ENCODE assay signal across 32 cellular contexts in the genomic region with DNA sequence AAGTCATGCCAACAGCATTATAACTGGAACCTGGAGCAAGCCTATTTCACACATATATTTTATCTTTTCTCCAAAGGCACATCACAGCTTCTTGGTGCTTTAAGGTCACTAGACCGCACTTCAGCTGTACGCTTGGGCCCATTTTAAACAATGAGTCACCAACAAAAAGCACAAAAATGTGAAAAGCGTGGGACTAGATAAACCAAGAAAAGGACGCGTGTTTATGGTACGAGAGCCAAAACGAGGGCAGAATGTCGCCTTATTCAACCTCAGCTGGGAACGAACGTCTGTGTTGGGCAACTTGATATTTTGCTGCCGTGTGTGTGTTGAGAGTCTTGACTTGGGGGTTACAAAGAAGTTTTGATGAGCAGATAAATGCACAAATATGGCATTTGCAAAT. TPM values are rescaled to one million over a fixed set of nuclear protein-coding genes. Genes with fewer than 3 reads are reported as not detected.
DNase-seq lines count a peak whose midpoint lies in the region; ATAC-seq lines count a peak whose summit lies in the region.
"Had no signal": no experiment of that assay in that cellular context is flagged by ENCODE, and none has a peak within 500 bp of the region (broad histone marks: within the 10 kb centered on the region; RNA-seq: fewer than 3 reads in every experiment).

No MANE protein-coding gene starts in this region.

- H3K4me1 Mint-ChIP-seq in effector memory CD8-positive, alpha-beta T cell (ENCODE audit: low read depth in 2 of 2), result peaks cover 6% of the 10 kb centered on the region in 2 donors
- H3K4me1 Mint-ChIP-seq: activated naive CD8-positive, alpha-beta T cell treated with anti-CD3 and anti-CD28 coated beads, Interleukin-2, amount 10 ng/mL, durations not matched to agents 7 days and 5 days; mesothelial cell of epicardium had no signal

- peaks cover 10 to 14% of the 10 kb centered on the region in 2 donors for H3K27me3 Mint-ChIP-seq in effector memory CD8-positive, alpha-beta T cell

- H3K4me3 Mint-ChIP-seq in effector memory CD8-positive, alpha-beta T cell, result no peak overlapping the region
- H3K4me3 Mint-ChIP-seq: activated CD8-positive, alpha-beta T cell treated with anti-CD3 and anti-CD28 coated beads for 36 hours; activated naive CD8-positive, alpha-beta T cell treated with anti-CD3 and anti-CD28 coated beads, Interleukin-2, amount 10 ng/mL, durations not matched to agents 7 days and 5 days; CD4-positive, alpha-beta memory T cell; immature natural killer cell; mesothelial cell of epicardium; natural killer cell; T-cell had no signal

- H3K27ac Mint-ChIP-seq in effector memory CD8-positive, alpha-beta T cell, result peak overlapping the region; percentile 33 to 44
- H3K27ac Mint-ChIP-seq: activated CD8-positive, alpha-beta T cell treated with anti-CD3 and anti-CD28 coated beads for 36 hours; activated naive CD8-positive, alpha-beta T cell treated with anti-CD3 and anti-CD28 coated beads, Interleukin-2, amount 10 ng/mL, durations not matched to agents 7 days and 5 days; CD4-positive, alpha-beta memory T cell; immature natural killer cell; mesothelial cell of epicardium; natural killer cell; T-cell had no signal

- H3K9me3 ChIP-seq in SJSA1 (replicated peaks), result no peaks in the 10 kb centered on the region
- H3K9me3 ChIP-seq: left lung, pancreas, right atrium auricular region, thyroid gland had no signal

- peaks cover 25% of the 10 kb centered on the region for H3K4me1 ChIP-seq in SJSA1 (replicated peaks)
- H3K4me1 ChIP-seq: foreskin keratinocyte, left lung, pancreas, right atrium auricular region, thyroid gland had no signal

- H3K4me3 ChIP-seq in SJSA1, result no peak overlapping the region
- H3K4me3 ChIP-seq: left lung, pancreas, right atrium auricular region, thyroid gland had no signal

- H3K36me3 ChIP-seq in SJSA1, result peaks cover 36% of the 10 kb centered on the region

- H3K27ac ChIP-seq in SJSA1, result peak overlapping the region; percentile 58; the same call in 1 of the 2 replicates
- H3K27ac ChIP-seq: foreskin keratinocyte, left lung, pancreas, right atrium auricular region, thyroid gland had no signal

- H3K27me3 ChIP-seq in SJSA1 (replicated peaks), result no peaks in the 10 kb centered on the region
- H3K27me3 ChIP-seq: foreskin keratinocyte, left lung, pancreas, right atrium auricular region, thyroid gland had no signal

- H3K9me3 Mint-ChIP-seq in effector memory CD8-positive, alpha-beta T cell, result no peaks in the 10 kb centered on the region
- H3K9me3 Mint-ChIP-seq: activated CD8-positive, alpha-beta T cell treated with anti-CD3 and anti-CD28 coated beads for 36 hours; activated naive CD8-positive, alpha-beta T cell treated with anti-CD3 and anti-CD28 coated beads, Interleukin-2, amount 10 ng/mL, durations not matched to agents 7 days and 5 days; CD4-positive, alpha-beta memory T cell; immature natural killer cell; mesothelial cell of epicardium; natural killer cell; T-cell had no signal

- no peak for ATAC-seq in effector memory CD8-positive, alpha-beta T cell (replicated peaks)
- ATAC-seq: activated CD8-positive, alpha-beta T cell treated with anti-CD3 and anti-CD28 coated beads for 36 hours; foreskin keratinocyte; left lung; natural killer cell; Panc1; pancreas; stimulated activated naive CD8-positive, alpha-beta T cell treated with anti-CD3 and anti-CD28 coated beads, Interleukin-15, Interleukin-2, amounts not matched to agents 100 U/mL and 50 U/mL, for 24 hours; T-cell had no signal

- peaks cover 21% of the 10 kb centered on the region for H3K36me3 Mint-ChIP-seq in effector memory CD8-positive, alpha-beta T cell (ENCODE audit: insufficient read depth)
- H3K36me3 Mint-ChIP-seq: natural killer cell had no signal

- DNase-seq in SJSA1 (ENCODE audit: low read depth in 1 of 2, low spot score in 2 of 2), result peak; percentile 74 to 92
- DNase-seq in effector memory CD8-positive, alpha-beta T cell, result no peak
- peak; percentile 98 for DNase-seq in iris pigment epithelial cell (ENCODE audit: low read depth)
- no peak for DNase-seq in kidney glomerular epithelial cell (lab: John Stamatoyannopoulos, UW)
- DNase-seq in NCI-H526 treated with DMSO at 0.1 percent for 48 hours (lab: John Stamatoyannopoulos, UW), result no peak
- DNase-seq in activated naive CD4-positive, alpha-beta T cell treated with Interleukin-2 at 50 U/mL for 16 hours, result no peak
- DNase-seq in stimulated activated CD4-positive, alpha-beta T cell treated with anti-CD3 and anti-CD28 coated beads, Interleukin-4, amount 100 ng/mL, for 1 hour, result no peak
- DNase-seq: activated CD4-positive, CD25-positive, alpha-beta regulatory T cell treated with anti-CD3 and anti-CD28 coated beads, Interleukin-2, amount 50 U/mL, for 72 hours; activated CD8-positive, alpha-beta T cell treated with anti-CD3 and anti-CD28 coated beads for 36 hours; activated effector memory CD4-positive, alpha-beta T cell treated with Interleukin-2 at 50 U/mL for 16 hours; activated naive CD8-positive, alpha-beta T cell treated with anti-CD3 and anti-CD28 coated beads, Interleukin-2, amount 10 ng/mL, durations not matched to agents 7 days and 5 days; activated T-cell treated with anti-CD3 and anti-CD28 coated beads for 4 hours; AML-193; CD4-positive, alpha-beta memory T cell; DMS 273 treated with DMSO at 0.1 percent for 48 hours; foreskin keratinocyte; immature natural killer cell; KBM-7; left lung; natural killer cell; NCI-H1436 treated with DMSO at 0.1 percent for 48 hours; NCI-H524; pancreas; SIG-M5; stimulated activated CD4-positive, alpha-beta T cell treated with anti-CD3 and anti-CD28 coated beads, Interleukin-4, amount 100 ng/mL, for 4 hours; stimulated activated naive CD8-positive, alpha-beta T cell treated with anti-CD3 and anti-CD28 coated beads, Interleukin-15, Interleukin-2, amounts not matched to agents 100 U/mL and 50 U/mL, for 24 hours; T-cell; thyroid gland had no signal

RNA-seq across cellular contexts. Expression of gene EHD2, which starts 9.2 kb away (rescaled TPM):
- total RNA-seq in SJSA1 (2014; rRNA removed; shearing (Covaris generic)), result 25.7 and 35.9 TPM in 2 replicates
- total RNA-seq: CD4-positive, alpha-beta memory T cell; G401 had no signal

RNA-seq across cellular contexts. Expression of gene NOP53, which starts 41.3 kb away (rescaled TPM):
- total RNA-seq in SJSA1 (2014; rRNA removed; shearing (Covaris generic)), result 48.9 and 54.0 TPM in 2 replicates

Comparison
In these comparisons a context has a peak if more than half of its experiments do, and no peak if none do; other contexts are left out.
1. DNase-seq: peak in SJSA1 (2 of 2) and iris pigment epithelial cell (single experiment); none in effector memory CD8-positive, alpha-beta T cell (0 of 3), kidney glomerular epithelial cell (single experiment), NCI-H526 treated with DMSO at 0.1 percent for 48 hours (single experiment), activated naive CD4-positive, alpha-beta T cell treated with Interleukin-2 at 50 U/mL for 16 hours (single experiment) and stimulated activated CD4-positive, alpha-beta T cell treated with anti-CD3 and anti-CD28 coated beads, Interleukin-4, amount 100 ng/mL, for 1 hour (single experiment).